8 cellular contexts compared by ENCODE assay signal in genomic region chr1:182786223-182787001, GRCh38. TPM values are rescaled to one million over a fixed set of nuclear protein-coding genes. Genes with fewer than 3 reads are reported as not detected.
A peak's percentile ranks its signal among the peaks of the same experiment; 100 is the strongest.
DNase-seq lines count a peak whose midpoint lies in the region; ATAC-seq, FAIRE-seq and TF ChIP-seq lines count a peak whose summit lies in the region.

No MANE protein-coding gene starts in this region.

- H3K4me3 ChIP-seq in SK-N-SH (ENCODE audit: low read depth in 2 of 2, low read length in 1 of 2), result peak overlapping the region in 1 of 2 experiments; percentile 42; a peak in 1 of 4 replicates
- no peak overlapping the region for H3K4me3 ChIP-seq in brain microvascular endothelial cell (ENCODE audit: low read depth, low read length)
- H3K4me3 ChIP-seq in keratinocyte (ENCODE audit: control insufficient read depth in 2 of 3, extremely low read depth in 1 of 3, insufficient read depth in 2 of 3, low read depth in 1 of 3, low read length in 3 of 3), result no peak overlapping the region

- H3K4me2 ChIP-seq in SK-N-SH, result no peak overlapping the region
- H3K4me2 ChIP-seq in keratinocyte (ENCODE audit: control insufficient read depth, extremely low read depth, insufficient read depth, low read depth, low read length), result no peak overlapping the region

- DNase-seq in ELR (ENCODE audit: low read depth) (peak; percentile 68), MV-4-11 (lab: John Stamatoyannopoulos, UW) (peak; percentile 66), SK-N-SH (peak; percentile 61), brain microvascular endothelial cell (peak; percentile 36), keratinocyte (ENCODE audit: low read depth, low spot score) (peak; percentile 23), GOT3 (lab: John Stamatoyannopoulos, UW) (no peak)
- DNase-seq in stimulated activated CD4-positive, alpha-beta T cell treated with anti-CD3 and anti-CD28 coated beads, Interleukin-4, amount 100 ng/mL, for 1 hour, result peak; percentile 38

- peaks cover 23% of the 10 kb centered on the region; the same call in 1 of the 2 replicates for H3K27me3 ChIP-seq in SK-N-SH (ENCODE audit: insufficient read depth)
- no peaks in the 10 kb centered on the region for H3K27me3 ChIP-seq in brain microvascular endothelial cell (replicated peaks)
- peaks cover 7% of the 10 kb centered on the region for H3K27me3 ChIP-seq in keratinocyte (ENCODE audit: control insufficient read depth, extremely low read depth, insufficient read depth, low read length)

- H2AFZ ChIP-seq in SK-N-SH (ENCODE audit: low read depth) (no peak overlapping the region), keratinocyte (ENCODE audit: control insufficient read depth, low read length) (no peak overlapping the region)

- no peak for ATAC-seq in GM18909 (IDR thresholded peaks at IDR 0.05; ENCODE audit: poor library complexity, unreplicated experiment)

- peak; percentile 69 for TF ChIP-seq RAD21 in SK-N-SH (IDR thresholded peaks at IDR 0.05; ENCODE audit: low read length)

- FAIRE-seq in keratinocyte (lab: Jason Lieb, UNC), result peak; percentile 51

- no peaks in the 10 kb centered on the region for H3K9me3 ChIP-seq in SK-N-SH
- no peaks in the 10 kb centered on the region for H3K9me3 ChIP-seq in keratinocyte (ENCODE audit: control insufficient read depth, low read depth, low read length)

- no peaks in the 10 kb centered on the region for H3K9me1 ChIP-seq in keratinocyte (ENCODE audit: control insufficient read depth, extremely low read depth, insufficient read depth, low read length)

- TF ChIP-seq EP300 in SK-N-SH (IDR thresholded peaks at IDR 0.05; ENCODE audit: borderline replicate concordance in 1 of 2, low read depth in 1 of 2, low read length in 1 of 2), result no peak

- no peaks in the 10 kb centered on the region for H3K36me3 ChIP-seq in SK-N-SH (replicated peaks in 1 of 2; ENCODE audit: control insufficient read depth in 1 of 2, insufficient read depth in 2 of 2, low read length in 1 of 2)
- H3K36me3 ChIP-seq in brain microvascular endothelial cell (replicated peaks), result no peaks in the 10 kb centered on the region
- H3K36me3 ChIP-seq in keratinocyte (ENCODE audit: control insufficient read depth in 2 of 2, extremely low read depth in 1 of 2, insufficient read depth in 2 of 2, low read length in 2 of 2), result no peaks in the 10 kb centered on the region

- dilution Hi-C loops in keratinocyte (cut with MboI; ENCODE audit: extremely low pct_ligation_motif_present, low sequenced_read_pairs), result loop anchor here (25.0 kb wide), 1 partner anchor 199 kb away; the partner anchor contains the start of gene RNASEL

- peaks cover 5 to 20% of the 10 kb centered on the region in 2 experiments; a peak in 2 of 4 replicates for H3K4me1 ChIP-seq in SK-N-SH (ENCODE audit: control insufficient read depth in 1 of 2, insufficient read depth in 2 of 2, low read depth in 1 of 2, low read length in 1 of 2)
- peaks cover 9% of the 10 kb centered on the region for H3K4me1 ChIP-seq in keratinocyte (ENCODE audit: control insufficient read depth, extremely low read depth, insufficient read depth, low read length)

- H3K27ac ChIP-seq in SK-N-SH (ENCODE audit: low read depth in 2 of 2, low read length in 1 of 2), result no peak overlapping the region
- no peak overlapping the region for H3K27ac ChIP-seq in brain microvascular endothelial cell
- H3K27ac ChIP-seq in keratinocyte (ENCODE audit: control insufficient read depth, insufficient read depth, low read length), result no peak overlapping the region

- H3K9ac ChIP-seq in SK-N-SH, result no peak overlapping the region
- H3K9ac ChIP-seq in keratinocyte (ENCODE audit: control insufficient read depth, extremely low read depth, insufficient read depth, low read length), result no peak overlapping the region

- 70% methylated on average over 6 of the region's 6 CpGs for WGBS in SK-N-SH (ENCODE audit: low lambda C conversion rate)

- H3F3A ChIP-seq in SK-N-SH (replicated peaks; ENCODE audit: insufficient read depth), result peaks cover 4% of the 10 kb centered on the region

- POLR2A ChIA-PET in SK-N-SH (lab: Yijun Ruan, JAX), result interaction anchor here (0.9 to 1.1 kb wide), 2 partner anchors 182 to 187 kb away, joined by 3 read pairs; partner anchors contain the start of gene RGS16

- CTCF ChIA-PET in SK-N-SH (lab: Yijun Ruan, JAX), result interaction anchor here (0.6 to 12.5 kb wide), 26 partner anchors 10 to 390 kb away, joined by 3 to 829 read pairs (median 4); partner anchors contain the start of genes RGS16 and RNASEL

- H4K20me1 ChIP-seq in SK-N-SH (ENCODE audit: insufficient read depth) (no peaks in the 10 kb centered on the region), keratinocyte (ENCODE audit: control insufficient read depth, extremely low read depth, insufficient read depth, low read length) (no peaks in the 10 kb centered on the region)

- H3K9me2 ChIP-seq in SK-N-SH, result no peaks in the 10 kb centered on the region

- peak; percentile 74 for TF ChIP-seq CTCF in SK-N-SH (IDR thresholded peaks at IDR 0.05)
- peak; percentile 91 for TF ChIP-seq CTCF in brain microvascular endothelial cell (IDR thresholded peaks at IDR 0.05; ENCODE audit: low read depth, low read length, missing control alignments)
- TF ChIP-seq CTCF in keratinocyte (optimal IDR thresholded peaks at IDR 0.05 in 1 of 3, IDR thresholded peaks at IDR 0.05 in 1 of 3, conservative IDR thresholded peaks at IDR 0.05 in 1 of 3; ENCODE audit: extremely low read depth in 1 of 3, insufficient read depth in 2 of 3, low read length in 3 of 3), result peak; percentile 74 to 88 (median 77)

- H3K79me2 ChIP-seq in SK-N-SH (ENCODE audit: insufficient read depth), result no peaks in the 10 kb centered on the region
- no peaks in the 10 kb centered on the region for H3K79me2 ChIP-seq in keratinocyte (ENCODE audit: control insufficient read depth, insufficient read depth, low read length)

- in situ Hi-C loops in brain microvascular endothelial cell (cut with HindIII; ENCODE audit: low pct_ligation_motif_present, low sequenced_read_pairs), result loop anchor here (10.0 kb wide), 1 partner anchor 192 kb away; no protein-coding TSS in a partner anchor

TF ChIP-seq in SK-N-SH, 30 proteins besides CTCF, POLR2A, EP300 and RAD21:
- TF ChIP-seq MAX (IDR thresholded peaks at IDR 0.05; ENCODE audit: low read depth), result no peak
- TF ChIP-seq SMC3 (IDR thresholded peaks at IDR 0.05; ENCODE audit: low read depth, low read length), result peak; percentile 67

RNA-seq across cellular contexts. Expression of gene NPL, which starts 3.2 kb away (rescaled TPM):
- polyA plus RNA-seq in SK-N-SH (2012; rRNA removed), result 1.5 and 2.5 TPM in 2 replicates
- 1.6 and 1.7 TPM in 2 replicates for polyA plus RNA-seq in SK-N-SH (2012; cell fraction: cytosol; rRNA removed)
- 3.5 and 3.8 TPM in 2 replicates for polyA plus RNA-seq in SK-N-SH (2012; cell fraction: nucleus; rRNA removed)
- 4.9 to 9.0 TPM (median 7.3 TPM) in 3 replicates for polyA plus RNA-seq in keratinocyte
- 8.6 TPM for polyA plus RNA-seq in keratinocyte (2011; ENCODE audit: low read depth)
- 7.7 and 10.4 TPM in 2 replicates for polyA plus RNA-seq in keratinocyte (2011; cell fraction: cytosol; rRNA removed)
- 9.9 and 12.0 TPM in 2 replicates for polyA plus RNA-seq in keratinocyte (2011; cell fraction: nucleus; rRNA removed)
- 3.7 and 7.8 TPM in 2 replicates for polyA plus RNA-seq in keratinocyte (2012; ENCODE audit: low replicate concordance)
- polyA minus RNA-seq in keratinocyte, result 2.2 to 4.3 TPM (median 4.1 TPM) in 3 replicates
- polyA minus RNA-seq in keratinocyte (2011; cell fraction: cytosol; rRNA and poly(A)+ RNA removed), result 2.7 TPM
- 1.7 and 2.0 TPM in 2 replicates for polyA minus RNA-seq in keratinocyte (2011; cell fraction: nucleus; rRNA and poly(A)+ RNA removed)

RNA-seq across cellular contexts. Expression of gene DHX9, which starts 52.7 kb away (rescaled TPM):
- polyA plus RNA-seq in SK-N-SH (2012; rRNA removed), result 145 and 170 TPM in 2 replicates
- polyA plus RNA-seq in SK-N-SH (2012; cell fraction: cytosol; rRNA removed), result 158 and 160 TPM in 2 replicates
- 131 and 175 TPM in 2 replicates for polyA plus RNA-seq in SK-N-SH (2012; cell fraction: nucleus; rRNA removed)
- 131 to 199 TPM (median 154 TPM) in 3 replicates for polyA plus RNA-seq in keratinocyte
- polyA plus RNA-seq in keratinocyte (2011; ENCODE audit: low read depth), result 41.1 TPM
- 78.6 and 122 TPM in 2 replicates for polyA plus RNA-seq in keratinocyte (2011; cell fraction: cytosol; rRNA removed)
- 175 and 215 TPM in 2 replicates for polyA plus RNA-seq in keratinocyte (2011; cell fraction: nucleus; rRNA removed)
- 33.2 and 120 TPM in 2 replicates for polyA plus RNA-seq in keratinocyte (2012; ENCODE audit: low replicate concordance)
- polyA minus RNA-seq in keratinocyte, result 113 to 233 TPM (median 124 TPM) in 3 replicates
- polyA minus RNA-seq in keratinocyte (2011; cell fraction: cytosol; rRNA and poly(A)+ RNA removed), result 75.4 TPM
- polyA minus RNA-seq in keratinocyte (2011; cell fraction: nucleus; rRNA and poly(A)+ RNA removed), result 91.8 and 175 TPM in 2 replicates
